20 cellular contexts compared by ENCODE assay signal in the genomic region with DNA sequence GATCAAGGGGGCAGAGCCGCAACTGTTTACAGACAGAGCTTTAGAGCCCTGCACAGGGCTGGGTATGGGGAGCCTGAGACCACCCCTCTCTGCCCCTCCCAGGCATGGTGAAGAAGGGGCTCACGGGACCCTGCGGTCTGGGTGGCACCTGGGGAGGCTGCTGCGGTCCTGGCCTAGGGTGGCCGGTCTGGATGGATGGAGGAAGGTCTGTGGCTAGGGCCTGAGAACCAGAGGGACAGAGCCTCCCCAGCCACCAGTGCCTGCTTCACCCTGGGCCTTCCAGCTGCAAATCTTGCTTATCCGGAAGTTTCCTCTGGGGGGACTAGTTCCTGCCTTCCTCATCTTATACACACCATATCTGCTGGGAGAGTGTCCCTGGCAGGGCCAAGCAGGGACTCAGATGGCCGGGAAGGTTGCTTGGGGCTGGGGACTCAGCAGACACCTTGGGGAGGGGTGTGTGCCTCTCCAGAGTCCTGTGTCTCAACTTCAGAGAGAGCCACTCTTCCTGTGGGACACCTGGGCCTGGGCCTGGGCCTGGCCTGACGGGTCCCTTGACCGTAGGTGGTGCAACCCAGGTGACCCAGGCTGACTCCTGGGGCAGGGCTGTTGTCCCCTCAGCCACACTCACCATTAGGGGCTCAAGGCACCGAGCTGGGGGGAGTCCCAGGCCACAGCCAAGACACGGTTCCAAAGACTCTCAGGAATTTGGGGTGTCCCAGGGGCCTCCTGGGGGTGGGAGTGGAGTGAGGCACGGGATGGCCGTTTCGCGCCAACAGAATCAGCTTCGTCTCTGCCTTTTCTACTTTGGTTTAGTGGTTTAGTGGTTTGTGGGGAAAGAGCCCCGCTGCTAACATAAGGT. TPM values are rescaled to one million over a fixed set of nuclear protein-coding genes. Genes with fewer than 3 reads are reported as not detected.
DNase-seq lines count a peak whose midpoint lies in the region; ATAC-seq and TF ChIP-seq lines count a peak whose summit lies in the region.
"Had no signal": no experiment of that assay in that cellular context is flagged by ENCODE, and none has a peak within 500 bp of the region (broad histone marks: within the 10 kb centered on the region; RNA-seq: fewer than 3 reads in every experiment).

No MANE protein-coding gene starts in this region.

- H3K27me3 Mint-ChIP-seq in chondrocyte (ENCODE audit: low read depth) = no peaks in the 10 kb centered on the region
- H3K27me3 Mint-ChIP-seq in stimulated activated memory B cell treated with anti-CD40 and anti-IgM and Interleukin-4, amounts not matched to agents 10 μg/mL and 1 μg/mL and 100 μg/mL, for 72 hours = no peaks in the 10 kb centered on the region

- ATAC-seq in stimulated activated memory B cell treated with anti-CD40 and anti-IgM and Interleukin-4, amounts not matched to agents 10 μg/mL and 1 μg/mL and 100 μg/mL, for 72 hours = peak; percentile 2
- ATAC-seq in GM19467 (IDR thresholded peaks at IDR 0.05; ENCODE audit: unreplicated experiment) = no peak
- ATAC-seq: CD8-positive, alpha-beta T cell had no signal

- no peak overlapping the region for H3K4me3 Mint-ChIP-seq in chondrocyte (ENCODE audit: unreplicated experiment)
- no peak overlapping the region for H3K4me3 Mint-ChIP-seq in stimulated activated memory B cell treated with anti-CD40 and anti-IgM and Interleukin-4, amounts not matched to agents 10 μg/mL and 1 μg/mL and 100 μg/mL, for 72 hours
- H3K4me3 Mint-ChIP-seq: B cell; CD8-positive, alpha-beta T cell had no signal

- DNase-seq in NT2/D1 (ENCODE audit: low read depth, low spot score) = no peak
- peak; percentile 77 for DNase-seq in chondrocyte (ENCODE audit: low spot score)
- peak; percentile 22 for DNase-seq in midbrain (lab: John Stamatoyannopoulos, UW)
- DNase-seq in activated T-cell treated with anti-CD3 and anti-CD28 coated beads, Interleukin-2, amount 50 U/mL, for 48 hours = no peak
- DNase-seq in hepatic stellate cell (ENCODE audit: low spot score) = no peak
- no peak for DNase-seq in NK-92 (lab: John Stamatoyannopoulos, UW; ENCODE audit: unreplicated experiment)
- DNase-seq: ACHN; CD8-positive, alpha-beta T cell; GF-D8; KG1; NCI-H1048; NCI-H146; NCI-H226; NCI-H69; SHP77 had no signal

- TF ChIP-seq CTCF in chondrocyte (IDR thresholded peaks at IDR 0.05) = no peak

- H3K9ac ChIP-seq in NT2/D1 (ENCODE audit: insufficient read length, low read depth) = peak overlapping the region; percentile 64

- H3K9me3 Mint-ChIP-seq in chondrocyte (ENCODE audit: low read depth) = peaks cover 3% of the 10 kb centered on the region
- no peaks in the 10 kb centered on the region for H3K9me3 Mint-ChIP-seq in stimulated activated memory B cell treated with anti-CD40 and anti-IgM and Interleukin-4, amounts not matched to agents 10 μg/mL and 1 μg/mL and 100 μg/mL, for 72 hours
- H3K9me3 Mint-ChIP-seq: CD8-positive, alpha-beta T cell had no signal

- H3K9me3 ChIP-seq in NT2/D1 (ENCODE audit: insufficient read depth, low read length) = no peaks in the 10 kb centered on the region

- no peak overlapping the region for H3K4me3 ChIP-seq in NT2/D1 (ENCODE audit: insufficient read length, low read depth)

- no peaks in the 10 kb centered on the region for H3K36me3 Mint-ChIP-seq in chondrocyte (ENCODE audit: low read depth)
- no peaks in the 10 kb centered on the region for H3K36me3 Mint-ChIP-seq in stimulated activated memory B cell treated with anti-CD40 and anti-IgM and Interleukin-4, amounts not matched to agents 10 μg/mL and 1 μg/mL and 100 μg/mL, for 72 hours
- H3K36me3 Mint-ChIP-seq: CD8-positive, alpha-beta T cell had no signal

- H3K27ac Mint-ChIP-seq in chondrocyte (ENCODE audit: unreplicated experiment) = no peak overlapping the region
- H3K27ac Mint-ChIP-seq in stimulated activated memory B cell treated with anti-CD40 and anti-IgM and Interleukin-4, amounts not matched to agents 10 μg/mL and 1 μg/mL and 100 μg/mL, for 72 hours = no peak overlapping the region
- H3K27ac Mint-ChIP-seq: B cell; CD8-positive, alpha-beta T cell had no signal

- no peaks in the 10 kb centered on the region for H3K4me1 Mint-ChIP-seq in chondrocyte (ENCODE audit: low read depth)
- peaks cover 11% of the 10 kb centered on the region for H3K4me1 Mint-ChIP-seq in stimulated activated memory B cell treated with anti-CD40 and anti-IgM and Interleukin-4, amounts not matched to agents 10 μg/mL and 1 μg/mL and 100 μg/mL, for 72 hours

- H3K4me1 ChIP-seq in NT2/D1 (ENCODE audit: insufficient read depth, insufficient read length) = peaks cover 3% of the 10 kb centered on the region

- no peaks in the 10 kb centered on the region for H3K27me3 ChIP-seq in NT2/D1 (ENCODE audit: insufficient read depth, insufficient read length)

- no peaks in the 10 kb centered on the region for H3K36me3 ChIP-seq in NT2/D1 (ENCODE audit: insufficient read depth, insufficient read length, low read length)

RNA-seq across cellular contexts. Expression of a gene that starts 52.0 kb away (rescaled TPM):
- total RNA-seq in chondrocyte = not detected in 3 replicates
- total RNA-seq: B cell; CD8-positive, alpha-beta T cell; H1; M059J had no signal

Comparison
In these comparisons a context has a peak if more than half of its experiments do, and no peak if none do; other contexts are left out.
1. DNase-seq: peak in chondrocyte (single experiment) and midbrain (single experiment); none in NT2/D1 (single experiment), activated T-cell treated with anti-CD3 and anti-CD28 coated beads, Interleukin-2, amount 50 U/mL, for 48 hours (0 of 2), hepatic stellate cell (single experiment) and NK-92 (single experiment).